ENCODE assay signal across 23 cellular contexts in genomic region chrX:10979956-10980355, GRCh38.
"Had no signal": no experiment of that assay in that cellular context is flagged by ENCODE, and none has a peak within 500 bp of the region (broad histone marks: within the 10 kb centered on the region; RNA-seq: fewer than 3 reads in every experiment).

No MANE protein-coding gene starts in this region.

- FAIRE-seq: kidney had no signal

- H3K27ac ChIP-seq: adrenal gland, ascending aorta, coronary artery, epithelial cell of prostate, ovary, prostate gland, right atrium auricular region, spleen, thoracic aorta had no signal

- H3K27me3 ChIP-seq: adrenal gland, ascending aorta, ovary, right atrium auricular region, spleen had no signal

- DNase-seq: activated CD4-positive, alpha-beta T cell treated with anti-CD3 and anti-CD28 coated beads for 1 hour; activated CD4-positive, alpha-beta T cell treated with anti-CD3 and anti-CD28 coated beads, Interleukin-2, amount 50 U/mL, for 1 hour; activated CD8-positive, alpha-beta T cell treated with anti-CD3 and anti-CD28 coated beads, Interleukin-2, amount 10 ng/mL, durations not matched to agents 7 days and 5 days; activated T-cell treated with anti-CD3 and anti-CD28 coated beads, Interleukin-2, amount 50 U/mL, for 24 hours; adrenal gland; cerebellar nuclear complex; endodermal cell; kidney; left ventricle myocardium superior; ovary; spleen; stimulated activated CD4-positive, alpha-beta T cell treated with anti-CD3 and anti-CD28 coated beads, Interleukin-4, amount 100 ng/mL, for 24 hours; stimulated activated naive CD4-positive, alpha-beta T cell treated with Interleukin-2 at 50 U/mL for 16 hours; T-helper 1 cell had no signal

- H3K9me3 ChIP-seq: adrenal gland, ascending aorta, ovary, prostate gland, right atrium auricular region, spleen, thoracic aorta had no signal

- H3K4me3 ChIP-seq: adrenal gland, ascending aorta, coronary artery, ovary, prostate gland, right atrium auricular region, spleen, thoracic aorta had no signal

- ATAC-seq: activated CD8-positive, alpha-beta T cell treated with anti-CD3 and anti-CD28 coated beads, Interleukin-2, amount 10 ng/mL, durations not matched to agents 7 days and 5 days; activated naive CD4-positive, alpha-beta T cell treated with anti-CD3 and anti-CD28 coated beads, Interleukin-2, amount 50 U/mL, for 72 hours; activated T-helper 17 cell treated with anti-CD3 and anti-CD28 coated beads, Interleukin-2, amount 50 U/mL, for 72 hours; left ventricle myocardium superior; natural killer cell treated with Interleukin-12 subunit alpha and Interleukin-12 subunit beta and Interleukin-15 and Interleukin-18, amount 100 ng/mL, for 72 hours had no signal

- H3K4me1 ChIP-seq: adrenal gland, ascending aorta, prostate gland, right atrium auricular region, spleen had no signal

- H3K36me3 ChIP-seq: adrenal gland, ascending aorta, ovary, prostate gland, right atrium auricular region, spleen, thoracic aorta had no signal
